9 cellular contexts compared by ENCODE assay signal in the genomic region with DNA sequence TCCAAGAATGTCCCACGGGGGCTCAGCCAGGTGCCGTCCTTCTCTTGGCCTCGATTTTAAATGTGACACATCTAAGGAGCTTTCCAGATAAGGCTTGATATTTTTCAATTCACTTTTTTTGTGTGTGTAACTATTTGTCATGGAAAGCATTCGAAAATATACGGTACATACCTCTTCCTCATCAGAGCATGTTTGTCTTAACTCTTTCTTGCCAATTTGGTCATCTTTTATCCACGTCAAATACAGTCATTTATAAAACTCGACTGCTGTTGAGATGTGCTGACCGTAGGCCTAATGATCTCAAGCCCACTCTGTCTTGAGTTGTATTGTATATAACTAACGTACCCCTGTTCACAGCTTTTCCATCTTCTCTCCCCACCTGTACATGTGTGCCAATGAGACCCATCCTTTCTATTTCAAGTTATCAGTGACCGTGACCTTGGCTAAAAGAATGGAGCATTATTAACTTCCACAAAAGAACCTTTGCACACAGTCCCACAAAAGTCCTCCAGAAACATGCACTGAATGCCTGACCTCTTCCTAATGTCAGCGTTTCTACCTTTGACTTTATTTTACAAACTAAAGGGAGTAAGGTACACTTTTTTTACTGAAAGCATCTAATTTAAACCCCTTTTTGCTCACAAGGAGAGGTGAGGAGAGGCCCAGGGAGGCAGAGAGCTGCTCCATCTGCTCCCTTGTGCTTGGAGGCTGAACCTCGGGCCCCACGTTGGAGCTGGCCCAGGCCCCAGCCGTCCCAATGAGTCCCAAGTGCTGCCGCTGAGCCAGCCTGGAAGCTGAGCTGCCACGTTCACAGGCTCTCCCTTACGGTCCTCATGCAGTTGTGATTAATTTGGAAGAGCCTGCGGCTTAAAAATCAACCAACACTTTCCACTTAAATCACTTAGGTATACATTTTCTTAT.
DNase-seq lines count a peak whose midpoint lies in the region; ATAC-seq and TF ChIP-seq lines count a peak whose summit lies in the region.
"Had no signal": no experiment of that assay in that cellular context is flagged by ENCODE, and none has a peak within 500 bp of the region (broad histone marks: within the 10 kb centered on the region; RNA-seq: fewer than 3 reads in every experiment).

No MANE protein-coding gene starts in this region.

- H3K27me3 ChIP-seq in liver (ENCODE audit: control insufficient read depth in 4 of 4, insufficient read depth in 4 of 4, low read length in 3 of 4) (no peaks in the 10 kb centered on the region), thoracic aorta (replicated peaks; ENCODE audit: insufficient read depth) (no peaks in the 10 kb centered on the region)

- peaks cover 4% of the 10 kb centered on the region for H3K9me3 Mint-ChIP-seq in activated CD4-positive, alpha-beta T cell treated with anti-CD3 and anti-CD28 coated beads, Interleukin-2, amount 10 ng/mL, durations not matched to agents 7 days and 5 days

- POLR2A ChIA-PET in activated CD4-positive, alpha-beta T cell treated with anti-CD3 and anti-CD28 coated beads, Interleukin-2, amount 10 ng/mL, durations not matched to agents 7 days and 5 days (lab: Charles Lee) = no interaction called here

- peaks cover 3% of the 10 kb centered on the region for H3K4me1 Mint-ChIP-seq in activated CD4-positive, alpha-beta T cell treated with anti-CD3 and anti-CD28 coated beads, Interleukin-2, amount 10 ng/mL, durations not matched to agents 7 days and 5 days

- no peak overlapping the region for H3K4me3 Mint-ChIP-seq in activated CD4-positive, alpha-beta T cell treated with anti-CD3 and anti-CD28 coated beads, Interleukin-2, amount 10 ng/mL, durations not matched to agents 7 days and 5 days

- no peak for TF ChIP-seq RAD21 in liver (IDR thresholded peaks at IDR 0.05)

- 87% methylated on average over 18 of the region's 18 CpGs for WGBS in liver

- TF ChIP-seq CTCF in coronary artery (IDR thresholded peaks at IDR 0.05) = no peak
- TF ChIP-seq CTCF in liver (IDR thresholded peaks at IDR 0.05; ENCODE audit: low read depth, low read length, missing input control) = no peak
- no peak for TF ChIP-seq CTCF in thoracic aorta (IDR thresholded peaks at IDR 0.05)

- H3K27me3 Mint-ChIP-seq in activated CD4-positive, alpha-beta T cell treated with anti-CD3 and anti-CD28 coated beads, Interleukin-2, amount 10 ng/mL, durations not matched to agents 7 days and 5 days = no peaks in the 10 kb centered on the region

- H3K36me3 ChIP-seq in liver (ENCODE audit: control insufficient read depth in 4 of 4, insufficient read depth in 3 of 4, low read depth in 1 of 4, low read length in 3 of 4) (peaks cover 3 to 8% (median 3%) of the 10 kb centered on the region in 4 donors), thoracic aorta (peaks cover 18% of the 10 kb centered on the region)

- no peaks in the 10 kb centered on the region for H3K9me3 ChIP-seq in liver (ENCODE audit: control insufficient read depth in 4 of 4, low read length in 3 of 4)
- H3K9me3 ChIP-seq in thoracic aorta = no peaks in the 10 kb centered on the region

- H3K27ac Mint-ChIP-seq in activated CD4-positive, alpha-beta T cell treated with anti-CD3 and anti-CD28 coated beads, Interleukin-2, amount 10 ng/mL, durations not matched to agents 7 days and 5 days = no peak overlapping the region

- no peak for ATAC-seq in thoracic aorta (ENCODE audit: insufficient number of reproducible peaks, low FRiP score, low read depth)
- no peak for ATAC-seq in GM21717 (IDR thresholded peaks at IDR 0.05; ENCODE audit: unreplicated experiment)

- CTCF ChIA-PET in activated CD4-positive, alpha-beta T cell treated with anti-CD3 and anti-CD28 coated beads, Interleukin-2, amount 10 ng/mL, durations not matched to agents 7 days and 5 days (lab: Charles Lee) = no interaction called here

- H3K9ac ChIP-seq in liver (ENCODE audit: low read depth in 1 of 2, low read length in 2 of 2) = no peak overlapping the region

- DNase-seq in DMS79 treated with DMSO at 0.1 percent for 48 hours (lab: John Stamatoyannopoulos, UW) (peak; percentile 57), DMS79 (lab: John Stamatoyannopoulos, UW) (no peak), coronary artery (ENCODE audit: low spot score) (peak; percentile 76), thoracic aorta (ENCODE audit: low spot score) (no peak)
- no peak for DNase-seq in activated CD4-positive, alpha-beta T cell treated with anti-CD3 and anti-CD28 coated beads, Interleukin-2, amount 10 ng/mL, durations not matched to agents 7 days and 5 days
- no peak for DNase-seq in activated CD8-positive, alpha-beta memory T cell treated with anti-CD3 and anti-CD28 coated beads, Interleukin-2, amount 50 U/mL, for 4 hours

- H3K36me3 Mint-ChIP-seq in activated CD4-positive, alpha-beta T cell treated with anti-CD3 and anti-CD28 coated beads, Interleukin-2, amount 10 ng/mL, durations not matched to agents 7 days and 5 days (ENCODE audit: low read depth) = peaks cover 18% of the 10 kb centered on the region

- H3K4me3 ChIP-seq in coronary artery (no peak overlapping the region), liver (ENCODE audit: low read depth in 1 of 3, low read length in 3 of 3) (no peak overlapping the region), thoracic aorta (peak overlapping the region; percentile 8)

- H3K27ac ChIP-seq in coronary artery (peak overlapping the region; percentile 53 to 78), liver (ENCODE audit: low read depth in 1 of 2, low read length in 2 of 2) (peak overlapping the region; percentile 2 to 7), thoracic aorta (peak overlapping the region; percentile 69 to 84)
- H3K27ac ChIP-seq: 22Rv1 had no signal

- H3K4me1 ChIP-seq in liver (ENCODE audit: control insufficient read depth in 4 of 4, insufficient read depth in 4 of 4, low read length in 3 of 4) (peaks cover 0 to 3% (median 2%) of the 10 kb centered on the region in 4 donors), thoracic aorta (ENCODE audit: control insufficient read depth in 1 of 2, low read depth in 2 of 2) (peaks cover 22 to 33% of the 10 kb centered on the region in 2 donors)

TF ChIP-seq in liver, 16 proteins besides CTCF, POLR2A, EP300 and RAD21:
- TF ChIP-seq SP1 (IDR thresholded peaks at IDR 0.05) (no peak), EGR1 (IDR thresholded peaks at IDR 0.05; ENCODE audit: low read depth in 2 of 2) (no peak), FOXA1 (IDR thresholded peaks at IDR 0.05) (no peak), RXRA (IDR thresholded peaks at IDR 0.05) (no peak), HNF4A (conservative IDR thresholded peaks at IDR 0.05) (no peak)
- TF ChIP-seq, protein P1, sequence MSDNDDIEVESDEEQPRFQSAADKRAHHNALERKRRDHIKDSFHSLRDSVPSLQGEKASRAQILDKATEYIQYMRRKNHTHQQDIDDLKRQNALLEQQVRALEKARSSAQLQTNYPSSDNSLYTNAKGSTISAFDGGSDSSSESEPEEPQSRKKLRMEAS (IDR thresholded peaks at IDR 0.05) = no peak
- TF ChIP-seq, protein P2, sequence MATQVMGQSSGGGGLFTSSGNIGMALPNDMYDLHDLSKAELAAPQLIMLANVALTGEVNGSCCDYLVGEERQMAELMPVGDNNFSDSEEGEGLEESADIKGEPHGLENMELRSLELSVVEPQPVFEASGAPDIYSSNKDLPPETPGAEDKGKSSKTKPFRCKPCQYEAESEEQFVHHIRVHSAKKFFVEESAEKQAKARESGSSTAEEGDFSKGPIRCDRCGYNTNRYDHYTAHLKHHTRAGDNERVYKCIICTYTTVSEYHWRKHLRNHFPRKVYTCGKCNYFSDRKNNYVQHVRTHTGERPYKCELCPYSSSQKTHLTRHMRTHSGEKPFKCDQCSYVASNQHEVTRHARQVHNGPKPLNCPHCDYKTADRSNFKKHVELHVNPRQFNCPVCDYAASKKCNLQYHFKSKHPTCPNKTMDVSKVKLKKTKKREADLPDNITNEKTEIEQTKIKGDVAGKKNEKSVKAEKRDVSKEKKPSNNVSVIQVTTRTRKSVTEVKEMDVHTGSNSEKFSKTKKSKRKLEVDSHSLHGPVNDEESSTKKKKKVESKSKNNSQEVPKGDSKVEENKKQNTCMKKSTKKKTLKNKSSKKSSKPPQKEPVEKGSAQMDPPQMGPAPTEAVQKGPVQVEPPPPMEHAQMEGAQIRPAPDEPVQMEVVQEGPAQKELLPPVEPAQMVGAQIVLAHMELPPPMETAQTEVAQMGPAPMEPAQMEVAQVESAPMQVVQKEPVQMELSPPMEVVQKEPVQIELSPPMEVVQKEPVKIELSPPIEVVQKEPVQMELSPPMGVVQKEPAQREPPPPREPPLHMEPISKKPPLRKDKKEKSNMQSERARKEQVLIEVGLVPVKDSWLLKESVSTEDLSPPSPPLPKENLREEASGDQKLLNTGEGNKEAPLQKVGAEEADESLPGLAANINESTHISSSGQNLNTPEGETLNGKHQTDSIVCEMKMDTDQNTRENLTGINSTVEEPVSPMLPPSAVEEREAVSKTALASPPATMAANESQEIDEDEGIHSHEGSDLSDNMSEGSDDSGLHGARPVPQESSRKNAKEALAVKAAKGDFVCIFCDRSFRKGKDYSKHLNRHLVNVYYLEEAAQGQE (IDR thresholded peaks at IDR 0.05) = no peak

Comparison
In these comparisons a context has a peak if more than half of its experiments do, and no peak if none do; other contexts are left out.
1. DNase-seq: peak in DMS79 treated with DMSO at 0.1 percent for 48 hours (single experiment) and coronary artery (single experiment); none in DMS79 (single experiment), thoracic aorta (single experiment), activated CD4-positive, alpha-beta T cell treated with anti-CD3 and anti-CD28 coated beads, Interleukin-2, amount 10 ng/mL, durations not matched to agents 7 days and 5 days (single experiment) and activated CD8-positive, alpha-beta memory T cell treated with anti-CD3 and anti-CD28 coated beads, Interleukin-2, amount 50 U/mL, for 4 hours (single experiment).
2. H3K27ac ChIP-seq: peak in every context shown above with its lines; median percentile 76 in thoracic aorta; 66 in coronary artery; 4 in liver.